In the genomic region with DNA sequence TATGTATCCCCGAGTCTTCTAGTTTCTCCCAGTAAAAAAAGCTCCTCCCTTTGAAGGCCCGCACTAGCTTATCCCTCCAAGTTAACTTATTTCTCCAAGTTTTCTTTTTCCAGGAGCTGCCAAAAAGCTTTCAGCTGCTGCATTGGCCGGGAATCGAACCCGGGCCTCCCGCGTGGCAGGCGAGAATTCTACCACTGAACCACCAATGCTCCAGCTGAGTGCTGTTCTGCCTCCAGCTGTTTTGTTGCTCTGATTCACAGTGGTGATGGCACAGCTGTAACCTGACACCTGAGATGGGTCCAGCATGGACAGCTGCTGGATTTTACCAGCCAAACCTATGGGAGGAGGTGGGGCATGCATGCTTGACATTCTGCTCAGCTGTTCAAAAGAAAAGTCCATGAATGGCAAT, we compare ENCODE assay signal across 1 cellular context.
A peak's percentile ranks its signal among the peaks of the same experiment; 100 is the strongest.
TF ChIP-seq lines count a peak whose summit lies in the region.

No MANE protein-coding gene starts in this region.

TF ChIP-seq in HepG2, 621 proteins besides CTCF, POLR2A, EP300 and RAD21 (continued from another document and continues in another):
- TF ChIP-seq, protein P1, sequence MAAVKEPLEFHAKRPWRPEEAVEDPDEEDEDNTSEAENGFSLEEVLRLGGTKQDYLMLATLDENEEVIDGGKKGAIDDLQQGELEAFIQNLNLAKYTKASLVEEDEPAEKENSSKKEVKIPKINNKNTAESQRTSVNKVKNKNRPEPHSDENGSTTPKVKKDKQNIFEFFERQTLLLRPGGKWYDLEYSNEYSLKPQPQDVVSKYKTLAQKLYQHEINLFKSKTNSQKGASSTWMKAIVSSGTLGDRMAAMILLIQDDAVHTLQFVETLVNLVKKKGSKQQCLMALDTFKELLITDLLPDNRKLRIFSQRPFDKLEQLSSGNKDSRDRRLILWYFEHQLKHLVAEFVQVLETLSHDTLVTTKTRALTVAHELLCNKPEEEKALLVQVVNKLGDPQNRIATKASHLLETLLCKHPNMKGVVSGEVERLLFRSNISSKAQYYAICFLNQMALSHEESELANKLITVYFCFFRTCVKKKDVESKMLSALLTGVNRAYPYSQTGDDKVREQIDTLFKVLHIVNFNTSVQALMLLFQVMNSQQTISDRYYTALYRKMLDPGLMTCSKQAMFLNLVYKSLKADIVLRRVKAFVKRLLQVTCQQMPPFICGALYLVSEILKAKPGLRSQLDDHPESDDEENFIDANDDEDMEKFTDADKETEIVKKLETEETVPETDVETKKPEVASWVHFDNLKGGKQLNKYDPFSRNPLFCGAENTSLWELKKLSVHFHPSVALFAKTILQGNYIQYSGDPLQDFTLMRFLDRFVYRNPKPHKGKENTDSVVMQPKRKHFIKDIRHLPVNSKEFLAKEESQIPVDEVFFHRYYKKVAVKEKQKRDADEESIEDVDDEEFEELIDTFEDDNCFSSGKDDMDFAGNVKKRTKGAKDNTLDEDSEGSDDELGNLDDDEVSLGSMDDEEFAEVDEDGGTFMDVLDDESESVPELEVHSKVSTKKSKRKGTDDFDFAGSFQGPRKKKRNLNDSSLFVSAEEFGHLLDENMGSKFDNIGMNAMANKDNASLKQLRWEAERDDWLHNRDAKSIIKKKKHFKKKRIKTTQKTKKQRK (IDR thresholded peaks at IDR 0.05; ENCODE audit: low read length): no peak
- no peak for TF ChIP-seq TCF12 (IDR thresholded peaks at IDR 0.05)
- TF ChIP-seq TCF12 (CRISPR knock-in tag; IDR thresholded peaks at IDR 0.05): no peak
- no peak for TF ChIP-seq IRX3 (CRISPR knock-in tag; IDR thresholded peaks at IDR 0.05; ENCODE audit: borderline replicate concordance, low read depth)
- TF ChIP-seq ZNF207 (IDR thresholded peaks at IDR 0.05; ENCODE audit: borderline replicate concordance): no peak
- peak; percentile 55; the same call in 1 of the 2 replicates for TF ChIP-seq THAP11 (CRISPR knock-in tag; IDR thresholded peaks at IDR 0.05)
- TF ChIP-seq TOPORS (CRISPR knock-in tag; IDR thresholded peaks at IDR 0.05): no peak
- TF ChIP-seq PITX1 (CRISPR knock-in tag; IDR thresholded peaks at IDR 0.05): peak; percentile 37; the same call in 1 of the 2 replicates
- TF ChIP-seq HNF1A (IDR thresholded peaks at IDR 0.05; ENCODE audit: low read depth): no peak
- no peak for TF ChIP-seq HNF1A (CRISPR knock-in tag; IDR thresholded peaks at IDR 0.05; ENCODE audit: borderline replicate concordance)
- no peak for TF ChIP-seq ZNF547 (CRISPR knock-in tag; IDR thresholded peaks at IDR 0.05)
- TF ChIP-seq ZNF569 (CRISPR knock-in tag; IDR thresholded peaks at IDR 0.05; ENCODE audit: borderline replicate concordance): no peak
- TF ChIP-seq PBX3 (CRISPR knock-in tag; IDR thresholded peaks at IDR 0.05; ENCODE audit: borderline replicate concordance): no peak
- no peak for TF ChIP-seq ZBTB39 (CRISPR knock-in tag; IDR thresholded peaks at IDR 0.05)
- 0 out of 2 replicates have a peak, but pooled peaks have one; percentile 75 for TF ChIP-seq ZNF556 (CRISPR knock-in tag; IDR thresholded peaks at IDR 0.05; ENCODE audit: borderline replicate concordance)
- 0 out of 2 replicates have a peak, but pooled peaks have one; percentile 17 for TF ChIP-seq KAT8 (CRISPR knock-in tag; IDR thresholded peaks at IDR 0.05)
- no peak for TF ChIP-seq ZNF713 (CRISPR knock-in tag; IDR thresholded peaks at IDR 0.05)
- peak; percentile 28; the same call in 1 of the 2 replicates for TF ChIP-seq ESRRA (CRISPR knock-in tag; IDR thresholded peaks at IDR 0.05; ENCODE audit: low read depth)
- TF ChIP-seq ZNF672 (CRISPR knock-in tag; IDR thresholded peaks at IDR 0.05): no peak
- TF ChIP-seq, protein P2, sequence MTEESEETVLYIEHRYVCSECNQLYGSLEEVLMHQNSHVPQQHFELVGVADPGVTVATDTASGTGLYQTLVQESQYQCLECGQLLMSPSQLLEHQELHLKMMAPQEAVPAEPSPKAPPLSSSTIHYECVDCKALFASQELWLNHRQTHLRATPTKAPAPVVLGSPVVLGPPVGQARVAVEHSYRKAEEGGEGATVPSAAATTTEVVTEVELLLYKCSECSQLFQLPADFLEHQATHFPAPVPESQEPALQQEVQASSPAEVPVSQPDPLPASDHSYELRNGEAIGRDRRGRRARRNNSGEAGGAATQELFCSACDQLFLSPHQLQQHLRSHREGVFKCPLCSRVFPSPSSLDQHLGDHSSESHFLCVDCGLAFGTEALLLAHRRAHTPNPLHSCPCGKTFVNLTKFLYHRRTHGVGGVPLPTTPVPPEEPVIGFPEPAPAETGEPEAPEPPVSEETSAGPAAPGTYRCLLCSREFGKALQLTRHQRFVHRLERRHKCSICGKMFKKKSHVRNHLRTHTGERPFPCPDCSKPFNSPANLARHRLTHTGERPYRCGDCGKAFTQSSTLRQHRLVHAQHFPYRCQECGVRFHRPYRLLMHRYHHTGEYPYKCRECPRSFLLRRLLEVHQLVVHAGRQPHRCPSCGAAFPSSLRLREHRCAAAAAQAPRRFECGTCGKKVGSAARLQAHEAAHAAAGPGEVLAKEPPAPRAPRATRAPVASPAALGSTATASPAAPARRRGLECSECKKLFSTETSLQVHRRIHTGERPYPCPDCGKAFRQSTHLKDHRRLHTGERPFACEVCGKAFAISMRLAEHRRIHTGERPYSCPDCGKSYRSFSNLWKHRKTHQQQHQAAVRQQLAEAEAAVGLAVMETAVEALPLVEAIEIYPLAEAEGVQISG (CRISPR knock-in tag; IDR thresholded peaks at IDR 0.05): peak; percentile 58
- TF ChIP-seq ZNF597 (CRISPR knock-in tag; IDR thresholded peaks at IDR 0.05): no peak
- TF ChIP-seq, protein P3, sequence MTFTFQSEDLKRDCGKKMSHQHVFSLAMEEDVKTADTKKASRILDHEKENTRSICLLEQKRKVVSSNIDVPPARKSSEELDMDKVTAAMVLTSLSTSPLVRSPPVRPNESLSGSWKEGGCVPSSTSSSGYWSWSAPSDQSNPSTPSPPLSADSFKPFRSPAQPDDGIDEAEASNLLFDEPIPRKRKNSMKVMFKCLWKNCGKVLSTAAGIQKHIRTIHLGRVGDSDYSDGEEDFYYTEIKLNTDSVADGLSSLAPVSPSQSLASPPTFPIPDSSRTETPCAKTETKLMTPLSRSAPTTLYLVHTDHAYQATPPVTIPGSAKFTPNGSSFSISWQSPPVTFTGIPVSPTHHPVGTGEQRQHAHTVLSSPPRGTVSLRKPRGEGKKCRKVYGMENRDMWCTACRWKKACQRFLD (CRISPR knock-in tag; IDR thresholded peaks at IDR 0.05; ENCODE audit: borderline replicate concordance): no peak
- TF ChIP-seq ZNF724P (CRISPR knock-in tag; IDR thresholded peaks at IDR 0.05; ENCODE audit: borderline replicate concordance): no peak
- TF ChIP-seq MAFG (CRISPR knock-in tag; IDR thresholded peaks at IDR 0.05): no peak
- TF ChIP-seq CREBL2 (CRISPR knock-in tag; IDR thresholded peaks at IDR 0.05; ENCODE audit: borderline replicate concordance): no peak
- no peak for TF ChIP-seq BCLAF1 (IDR thresholded peaks at IDR 0.05)
- no peak for TF ChIP-seq ZNF430 (CRISPR knock-in tag; IDR thresholded peaks at IDR 0.05)
- TF ChIP-seq HINFP (CRISPR knock-in tag; IDR thresholded peaks at IDR 0.05; ENCODE audit: low read depth): no peak
- TF ChIP-seq, protein P4, sequence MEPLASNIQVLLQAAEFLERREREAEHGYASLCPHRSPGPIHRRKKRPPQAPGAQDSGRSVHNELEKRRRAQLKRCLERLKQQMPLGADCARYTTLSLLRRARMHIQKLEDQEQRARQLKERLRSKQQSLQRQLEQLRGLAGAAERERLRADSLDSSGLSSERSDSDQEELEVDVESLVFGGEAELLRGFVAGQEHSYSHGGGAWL (CRISPR knock-in tag; IDR thresholded peaks at IDR 0.05): no peak
- no peak for TF ChIP-seq FOXA1 (IDR thresholded peaks at IDR 0.05)
- TF ChIP-seq FOXA1 (CRISPR knock-in tag; IDR thresholded peaks at IDR 0.05): no peak
- 0 out of 2 replicates have a peak, but pooled peaks have one; percentile 23 for TF ChIP-seq GATAD2A (CRISPR knock-in tag; IDR thresholded peaks at IDR 0.05)
- no peak for TF ChIP-seq ZC3H13 (CRISPR knock-in tag; IDR thresholded peaks at IDR 0.05)
- TF ChIP-seq ADNP (CRISPR knock-in tag; IDR thresholded peaks at IDR 0.05): no peak
